32 cellular contexts compared by ENCODE assay signal in genomic region chr5:37090123-37090726, GRCh38.
DNase-seq lines count a peak whose midpoint lies in the region; ATAC-seq and TF ChIP-seq lines count a peak whose summit lies in the region.
"Had no signal": no experiment of that assay in that cellular context is flagged by ENCODE, and none has a peak within 500 bp of the region (broad histone marks: within the 10 kb centered on the region; RNA-seq: fewer than 3 reads in every experiment).

No MANE protein-coding gene starts in this region.

- intact Hi-C loops in naive thymus-derived CD4-positive, alpha-beta T cell (cut with micrococcal nuclease), result no loop called here
- intact Hi-C loops in spleen (cut with DNase I; ENCODE audit: low total_unique reads), result no loop called here

- H3K9ac ChIP-seq in endodermal cell (ENCODE audit: extremely low read depth, low read length, poor library complexity, severe bottlenecking), result no peak overlapping the region
- H3K9ac ChIP-seq: BLaER1 treated with 17β-estradiol and CSF1 and Interleukin-3, amounts not matched to agents 10 nM and 100 nM had no signal

- H3K4me1 ChIP-seq in HEK293 (ENCODE audit: control insufficient read depth, insufficient read depth, low read length), result peaks cover 4% of the 10 kb centered on the region; the same call in 1 of the 2 replicates
- peaks cover 20% of the 10 kb centered on the region for H3K4me1 ChIP-seq in endodermal cell (ENCODE audit: control insufficient read depth, insufficient read depth, low read length)
- no peaks in the 10 kb centered on the region for H3K4me1 ChIP-seq in naive thymus-derived CD4-positive, alpha-beta T cell (ENCODE audit: control insufficient read depth in 2 of 2, insufficient read depth in 2 of 2, low read length in 2 of 2)
- H3K4me1 ChIP-seq in spleen, result no peaks in the 10 kb centered on the region
- H3K4me1 ChIP-seq: BLaER1 treated with 17β-estradiol and CSF1 and Interleukin-3, amounts not matched to agents 10 nM and 100 nM; heart right ventricle; lower lobe of right lung; suprapubic skin had no signal

- H3K36me3 Mint-ChIP-seq in endodermal cell (ENCODE audit: low read depth), result peaks cover 18% of the 10 kb centered on the region
- peaks cover 0 to 47% (median 25%) of the 10 kb centered on the region in 5 donors for H3K36me3 Mint-ChIP-seq in naive thymus-derived CD4-positive, alpha-beta T cell

- no peak overlapping the region for H3K4me3 Mint-ChIP-seq in endodermal cell
- no peak overlapping the region for H3K4me3 Mint-ChIP-seq in naive thymus-derived CD4-positive, alpha-beta T cell
- H3K4me3 Mint-ChIP-seq: activated CD4-positive, alpha-beta T cell treated with anti-CD3 and anti-CD28 coated beads, Interleukin-2, amount 10 ng/mL, durations not matched to agents 24 days and 14 days; activated naive CD8-positive, alpha-beta T cell treated with anti-CD3 and anti-CD28 coated beads for 36 hours; effector memory CD8-positive, alpha-beta T cell; GM23338; nephron; T-helper 2 cell treated with Interferon-gamma antibody and Interleukin-4, amounts not matched to agents 5 μg/mL and 100 μg/mL, for 36 hours had no signal

- POLR2A ChIA-PET in HEK293 (lab: Yijun Ruan, JAX), result no interaction called here
- POLR2A ChIA-PET in naive thymus-derived CD4-positive, alpha-beta T cell (lab: Charles Lee), result no interaction called here

- WGBS in endodermal cell (ENCODE audit: insufficient coverage in 1 of 2, insufficient read length in 1 of 2), 2 experiments, result 22 to 35% methylated on average over 6 to 7 of the region's 7 CpGs
- WGBS in spleen, 5 donors, result 70 to 87% (median 81%) methylated on average over 7 of the region's 7 CpGs

- no peak for TF ChIP-seq POLR2A in spleen (IDR thresholded peaks at IDR 0.05)

- TF ChIP-seq CTCF in HEK293 (tag by site-specific recombination; IDR thresholded peaks at IDR 0.05), result no peak
- TF ChIP-seq CTCF in endodermal cell (conservative IDR thresholded peaks at IDR 0.05), result no peak
- no peak for TF ChIP-seq CTCF in spleen (IDR thresholded peaks at IDR 0.05 in 8 of 11, conservative IDR thresholded peaks at IDR 0.05 in 3 of 11)

- in situ Hi-C loops in SK-MEL-5 (cut with HindIII; ENCODE audit: low pct_unique_long_range_greater_than_20kb, low sequenced_read_pairs), result no loop called here

- 0 out of 2 replicates have a peak overlapping the region, but pooled peaks have one; percentile 5 for H3K27ac ChIP-seq in HEK293 (ENCODE audit: extremely low read depth, low read depth, low read length)
- no peak overlapping the region for H3K27ac ChIP-seq in endodermal cell (ENCODE audit: low read depth, low read length)
- H3K27ac ChIP-seq in naive thymus-derived CD4-positive, alpha-beta T cell (ENCODE audit: low read depth, low read length), result no peak overlapping the region
- no peak overlapping the region for H3K27ac ChIP-seq in spleen
- H3K27ac ChIP-seq: BLaER1 treated with 17β-estradiol and CSF1 and Interleukin-3, amounts not matched to agents 10 nM and 100 nM; coronary artery; heart right ventricle; HL-60; lower lobe of right lung; suprapubic skin had no signal

- peaks cover 100% of the 10 kb centered on the region for H3K27me3 Mint-ChIP-seq in endodermal cell (ENCODE audit: insufficient read depth)
- H3K27me3 Mint-ChIP-seq in naive thymus-derived CD4-positive, alpha-beta T cell, result no peaks in the 10 kb centered on the region
- H3K27me3 Mint-ChIP-seq: activated CD4-positive, alpha-beta T cell treated with anti-CD3 and anti-CD28 coated beads, Interleukin-2, amount 10 ng/mL, durations not matched to agents 24 days and 14 days; activated naive CD8-positive, alpha-beta T cell treated with anti-CD3 and anti-CD28 coated beads for 36 hours; effector memory CD8-positive, alpha-beta T cell had no signal

- peaks cover 73% of the 10 kb centered on the region for H3K4me1 Mint-ChIP-seq in endodermal cell
- peaks cover 0 to 10% (median 0%) of the 10 kb centered on the region in 7 donors for H3K4me1 Mint-ChIP-seq in naive thymus-derived CD4-positive, alpha-beta T cell
- H3K4me1 Mint-ChIP-seq: activated naive CD8-positive, alpha-beta T cell treated with anti-CD3 and anti-CD28 coated beads for 36 hours; nephron had no signal

- H3K36me3 ChIP-seq in HEK293 (ENCODE audit: control insufficient read depth in 2 of 2, insufficient read depth in 1 of 2, low read length in 2 of 2) (peaks cover 0 to 10% of the 10 kb centered on the region in 2 experiments; a peak in 2 of 3 replicates), endodermal cell (ENCODE audit: control insufficient read depth, insufficient read depth, low read length) (peaks cover 7% of the 10 kb centered on the region), spleen (peaks cover 0 to 18% (median 0%) of the 10 kb centered on the region in 6 donors)
- peaks cover 0 to 3% (median 0%) of the 10 kb centered on the region in 3 experiments for H3K36me3 ChIP-seq in naive thymus-derived CD4-positive, alpha-beta T cell (ENCODE audit: control insufficient read depth in 2 of 3, insufficient read depth in 3 of 3, low read length in 3 of 3)
- H3K36me3 ChIP-seq: lower lobe of right lung, suprapubic skin had no signal

- ATAC-seq in naive thymus-derived CD4-positive, alpha-beta T cell, result peak; percentile 20
- no peak for ATAC-seq in HG03139 (IDR thresholded peaks at IDR 0.05; ENCODE audit: unreplicated experiment)
- no peak for ATAC-seq in HG02610 (IDR thresholded peaks at IDR 0.05; ENCODE audit: unreplicated experiment)
- ATAC-seq: effector memory CD8-positive, alpha-beta T cell; esophagus mucosa; GM23338; heart right ventricle; lower lobe of right lung; Panc1 had no signal

- no peaks in the 10 kb centered on the region for H3K27me3 ChIP-seq in endodermal cell (ENCODE audit: control insufficient read depth, insufficient read depth, low read length, poor library complexity, severe bottlenecking)
- H3K27me3 ChIP-seq in naive thymus-derived CD4-positive, alpha-beta T cell (ENCODE audit: control insufficient read depth in 2 of 2, insufficient read depth in 2 of 2, low read length in 2 of 2), result no peaks in the 10 kb centered on the region
- no peaks in the 10 kb centered on the region for H3K27me3 ChIP-seq in spleen (replicated peaks in 1 of 7)
- H3K27me3 ChIP-seq: BLaER1 treated with 17β-estradiol and CSF1 and Interleukin-3, amounts not matched to agents 10 nM and 100 nM; heart right ventricle; suprapubic skin had no signal

- H3K9me3 ChIP-seq in HEK293 (ENCODE audit: control insufficient read depth, insufficient read depth, low read depth, low read length) (no peaks in the 10 kb centered on the region), endodermal cell (ENCODE audit: control insufficient read depth, low read length) (peaks cover 46% of the 10 kb centered on the region), spleen (peaks cover 0 to 1% (median 0%) of the 10 kb centered on the region in 8 donors)
- H3K9me3 ChIP-seq in naive thymus-derived CD4-positive, alpha-beta T cell (ENCODE audit: control insufficient read depth in 2 of 3, low read length in 3 of 3), result no peaks in the 10 kb centered on the region
- H3K9me3 ChIP-seq: lower lobe of right lung, suprapubic skin had no signal

- H3K9me3 Mint-ChIP-seq in endodermal cell, result peaks cover 49% of the 10 kb centered on the region
- peaks cover 0 to 15% (median 1%) of the 10 kb centered on the region in 11 donors for H3K9me3 Mint-ChIP-seq in naive thymus-derived CD4-positive, alpha-beta T cell
- H3K9me3 Mint-ChIP-seq: GM23338 had no signal

- DNase-seq in SK-MEL-5 (ENCODE audit: low read depth, low spot score) (peak; percentile 82), endodermal cell (peak; percentile 62), HuH-7 (ENCODE audit: low spot score) (no peak), spleen (no peak)
- DNase-seq in naive thymus-derived CD4-positive, alpha-beta T cell, result no peak
- DNase-seq: activated CD4-positive, alpha-beta T cell treated with anti-CD3 and anti-CD28 coated beads, Interleukin-2, amount 10 ng/mL, durations not matched to agents 24 days and 14 days; activated gamma-delta T cell; activated naive CD8-positive, alpha-beta T cell treated with anti-CD3 and anti-CD28 coated beads for 36 hours; aorta; DMS79; effector memory CD8-positive, alpha-beta T cell; GF-D8; heart right ventricle; kidney glomerular epithelial cell; lower lobe of right lung; NCI-H1417 treated with DMSO at 0.1 percent for 48 hours; NCI-H2081 treated with DMSO at 0.1 percent for 48 hours; NCI-H748 treated with DMSO at 0.1 percent for 48 hours; SHP77; stimulated activated naive CD4-positive, alpha-beta T cell treated with Interleukin-2 at 50 U/mL for 16 hours had no signal

- CTCF ChIA-PET in HEK293 (lab: Yijun Ruan, JAX), result no interaction called here
- CTCF ChIA-PET in naive thymus-derived CD4-positive, alpha-beta T cell (lab: Charles Lee), result no interaction called here

- H3K4me3 ChIP-seq in HEK293 (ENCODE audit: low read depth, low read length), result no peak overlapping the region
- H3K4me3 ChIP-seq in endodermal cell (ENCODE audit: low read length), result no peak overlapping the region
- H3K4me3 ChIP-seq in naive thymus-derived CD4-positive, alpha-beta T cell (ENCODE audit: low read length), result no peak overlapping the region
- H3K4me3 ChIP-seq in spleen, result no peak overlapping the region
- H3K4me3 ChIP-seq: BLaER1 treated with 17β-estradiol and CSF1 and Interleukin-3, amounts not matched to agents 10 nM and 100 nM; coronary artery; GM23338; heart right ventricle; lower lobe of right lung; suprapubic skin had no signal

- H3K27ac Mint-ChIP-seq in endodermal cell, result peak overlapping the region; percentile 41
- no peak overlapping the region for H3K27ac Mint-ChIP-seq in naive thymus-derived CD4-positive, alpha-beta T cell
- H3K27ac Mint-ChIP-seq: activated CD4-positive, alpha-beta T cell treated with anti-CD3 and anti-CD28 coated beads, Interleukin-2, amount 10 ng/mL, durations not matched to agents 24 days and 14 days; activated naive CD8-positive, alpha-beta T cell treated with anti-CD3 and anti-CD28 coated beads for 36 hours; effector memory CD8-positive, alpha-beta T cell; GM23338; nephron; T-helper 2 cell treated with Interferon-gamma antibody and Interleukin-4, amounts not matched to agents 5 μg/mL and 100 μg/mL, for 36 hours had no signal

TF ChIP-seq in HEK293, 187 proteins besides CTCF, POLR2A, EP300 and RAD21 (continues in another document):
- TF ChIP-seq ZNF10 (tag by site-specific recombination; IDR thresholded peaks at IDR 0.05) (no peak), ZNF658 (tag by site-specific recombination; IDR thresholded peaks at IDR 0.05) (no peak)

Comparison
In these comparisons a context has a peak if more than half of its experiments do, and no peak if none do; other contexts are left out.
1. DNase-seq: peak in SK-MEL-5 (single experiment) and endodermal cell (single experiment); none in naive thymus-derived CD4-positive, alpha-beta T cell (0 of 9), HuH-7 (single experiment) and spleen (single experiment).